9 cellular contexts compared by ENCODE assay signal in the genomic region with DNA sequence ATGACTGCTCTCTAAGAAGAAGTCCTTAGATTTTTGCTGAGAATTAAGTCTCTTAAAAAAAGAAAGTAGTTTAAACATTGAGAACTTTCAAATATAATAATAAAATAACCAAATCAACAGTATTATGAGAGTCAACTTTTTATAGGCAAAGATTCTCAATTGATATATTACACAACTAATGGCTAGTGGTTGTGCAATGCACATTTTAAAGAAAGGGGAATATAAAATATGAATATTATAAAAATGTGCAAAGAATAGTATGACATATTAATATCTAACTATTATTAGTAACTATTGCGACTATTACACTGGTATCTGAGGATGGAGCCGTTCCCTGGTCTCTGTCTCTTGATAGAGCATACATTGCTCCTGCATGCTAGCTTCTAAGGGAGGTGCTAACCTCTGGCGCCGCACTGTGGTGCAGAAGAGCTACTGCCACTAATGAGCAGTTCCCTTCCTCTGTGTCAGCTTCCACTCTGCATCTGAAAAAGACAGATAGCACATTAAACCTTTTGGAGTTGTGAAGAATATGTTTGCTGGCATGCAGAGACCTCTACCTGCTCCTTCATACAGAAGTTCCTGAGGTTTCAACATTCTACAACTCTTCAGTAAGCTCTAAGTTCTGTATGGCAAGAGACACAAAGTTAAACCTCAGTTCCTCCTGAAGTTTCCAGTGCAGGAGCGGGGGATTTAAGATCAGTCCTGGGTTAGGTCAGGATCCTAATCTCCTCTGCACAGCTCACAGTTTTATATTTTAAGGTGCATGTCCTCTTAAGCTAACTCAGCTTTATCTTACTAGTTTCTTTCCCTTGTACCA. TPM values are rescaled to one million over a fixed set of nuclear protein-coding genes. Genes with fewer than 3 reads are reported as not detected.
DNase-seq lines count a peak whose midpoint lies in the region; ATAC-seq, FAIRE-seq and TF ChIP-seq lines count a peak whose summit lies in the region.
"Had no signal": no experiment of that assay in that cellular context is flagged by ENCODE, and none has a peak within 500 bp of the region (broad histone marks: within the 10 kb centered on the region; RNA-seq: fewer than 3 reads in every experiment).

No MANE protein-coding gene starts in this region.

- no peaks in the 10 kb centered on the region for H3K9me3 ChIP-seq in pancreas

- CTCF ChIA-PET in Calu3 (lab: Charles Lee), result interaction anchor here (0.6 to 2.0 kb wide), 12 partner anchors 11 to 173 kb away, joined by 3 to 32 read pairs (median 4); a partner anchor contains a TSS
- CTCF ChIA-PET in activated CD8-positive, alpha-beta memory T cell treated with anti-CD3 and anti-CD28 coated beads, Interleukin-2, amount 10 ng/mL, durations not matched to agents 7 days and 5 days (lab: Charles Lee), result interaction anchor here (0.9 to 2.5 kb wide), 10 partner anchors 10 to 382 kb away, joined by 3 to 20 read pairs (median 4); a partner anchor contains a TSS

- intact Hi-C loops in Calu3 (cut with micrococcal nuclease; ENCODE audit: unreplicated experiment), result loop anchor here (1.0 kb wide), 1 partner anchor 143 kb away; a partner anchor contains a TSS
- intact Hi-C loops in pancreas (cut with DNase I), result no loop called here

- WGBS in pancreas, 2 donors, result 16 to 19% methylated on average over 5 of the region's 5 CpGs

- H3K27ac Mint-ChIP-seq in Calu3 (ENCODE audit: unreplicated experiment), result no peak overlapping the region
- no peak overlapping the region for H3K27ac Mint-ChIP-seq in activated CD8-positive, alpha-beta memory T cell treated with anti-CD3 and anti-CD28 coated beads, Interleukin-2, amount 10 ng/mL, durations not matched to agents 7 days and 5 days
- H3K27ac Mint-ChIP-seq: stimulated activated naive CD8-positive, alpha-beta T cell treated with anti-CD3 and anti-CD28 coated beads, Interleukin-15, Interleukin-2, amounts not matched to agents 100 ng/mL and 50 ng/mL, for 24 hours had no signal

- H3K27me3 ChIP-seq in foreskin keratinocyte (peaks cover 51% of the 10 kb centered on the region), pancreas (peaks cover 0 to 20% (median 0%) of the 10 kb centered on the region in 4 donors)

- H3K9me3 Mint-ChIP-seq in Calu3 (ENCODE audit: low read depth, unreplicated experiment), result no peaks in the 10 kb centered on the region
- no peaks in the 10 kb centered on the region for H3K9me3 Mint-ChIP-seq in activated CD8-positive, alpha-beta memory T cell treated with anti-CD3 and anti-CD28 coated beads, Interleukin-2, amount 10 ng/mL, durations not matched to agents 7 days and 5 days (ENCODE audit: low read depth)
- H3K9me3 Mint-ChIP-seq: stimulated activated naive CD8-positive, alpha-beta T cell treated with anti-CD3 and anti-CD28 coated beads, Interleukin-15, Interleukin-2, amounts not matched to agents 100 ng/mL and 50 ng/mL, for 24 hours had no signal

- H3K36me3 ChIP-seq in pancreas, result no peaks in the 10 kb centered on the region

- H3K27ac ChIP-seq in foreskin keratinocyte (no peak overlapping the region), pancreas (no peak overlapping the region)

- BruUV-seq in Calu3 (replicated peaks; lab: Mats Ljungman, UMichigan), result no TSS peak

- peak; percentile 55 for DNase-seq in Calu3
- peak; percentile 49 for DNase-seq in GM19238 (ENCODE audit: insufficient read length, low spot score)
- peak; percentile 61 for DNase-seq in NCI-H748 (lab: John Stamatoyannopoulos, UW; ENCODE audit: unreplicated experiment)
- peak; percentile 63 for DNase-seq in activated CD8-positive, alpha-beta memory T cell treated with anti-CD3 and anti-CD28 coated beads, Interleukin-2, amount 10 ng/mL, durations not matched to agents 7 days and 5 days
- DNase-seq in foreskin keratinocyte, result peak in 1 of 2 donors; percentile 46
- peak in 5 of 6 donors; percentile 27 to 76 (median 51) for DNase-seq in pancreas
- DNase-seq in central memory CD4-positive, alpha-beta T cell, result no peak

- TF ChIP-seq CTCF in Calu3 (IDR thresholded peaks at IDR 0.05; ENCODE audit: unreplicated experiment), result peak; percentile 85
- TF ChIP-seq CTCF in foreskin keratinocyte (conservative IDR thresholded peaks at IDR 0.05), result peak; percentile 94
- peak; percentile 30 to 66 (median 58) for TF ChIP-seq CTCF in pancreas (IDR thresholded peaks at IDR 0.05)

- no peaks in the 10 kb centered on the region for H3K4me1 Mint-ChIP-seq in Calu3 (ENCODE audit: low read depth, unreplicated experiment)
- H3K4me1 Mint-ChIP-seq in activated CD8-positive, alpha-beta memory T cell treated with anti-CD3 and anti-CD28 coated beads, Interleukin-2, amount 10 ng/mL, durations not matched to agents 7 days and 5 days, result peaks cover 11% of the 10 kb centered on the region

- H3K4me3 Mint-ChIP-seq in Calu3 (ENCODE audit: low read depth, unreplicated experiment), result no peak overlapping the region
- no peak overlapping the region for H3K4me3 Mint-ChIP-seq in activated CD8-positive, alpha-beta memory T cell treated with anti-CD3 and anti-CD28 coated beads, Interleukin-2, amount 10 ng/mL, durations not matched to agents 7 days and 5 days
- H3K4me3 Mint-ChIP-seq: stimulated activated naive CD8-positive, alpha-beta T cell treated with anti-CD3 and anti-CD28 coated beads, Interleukin-15, Interleukin-2, amounts not matched to agents 100 ng/mL and 50 ng/mL, for 24 hours had no signal

- ATAC-seq in HG03280 (IDR thresholded peaks at IDR 0.05; ENCODE audit: unreplicated experiment) (peak; percentile 81), foreskin keratinocyte (peak; percentile 83), pancreas (peak in 3 of 4 donors; percentile 80 to 88 (median 84))
- ATAC-seq in activated CD8-positive, alpha-beta memory T cell treated with anti-CD3 and anti-CD28 coated beads, Interleukin-2, amount 10 ng/mL, durations not matched to agents 7 days and 5 days, result peak; percentile 79

- H3K4me1 ChIP-seq in foreskin keratinocyte (no peaks in the 10 kb centered on the region), pancreas (peaks cover 0 to 8% (median 6%) of the 10 kb centered on the region in 3 donors)

- H3K36me3 Mint-ChIP-seq in Calu3 (ENCODE audit: insufficient read depth, unreplicated experiment), result peaks cover 21% of the 10 kb centered on the region
- no peaks in the 10 kb centered on the region for H3K36me3 Mint-ChIP-seq in activated CD8-positive, alpha-beta memory T cell treated with anti-CD3 and anti-CD28 coated beads, Interleukin-2, amount 10 ng/mL, durations not matched to agents 7 days and 5 days

- no peaks in the 10 kb centered on the region for H3K27me3 Mint-ChIP-seq in Calu3 (ENCODE audit: unreplicated experiment)
- peaks cover 58% of the 10 kb centered on the region for H3K27me3 Mint-ChIP-seq in activated CD8-positive, alpha-beta memory T cell treated with anti-CD3 and anti-CD28 coated beads, Interleukin-2, amount 10 ng/mL, durations not matched to agents 7 days and 5 days

- FAIRE-seq in pancreas (lab: Jason Lieb, UNC), result no peak

- no peak overlapping the region for H3K4me3 ChIP-seq in pancreas

RNA-seq across cellular contexts. Expression of a gene that starts 3.5 kb away (rescaled TPM):
- total RNA-seq in Calu3 (2022), result 5.7 and 5.9 TPM in 2 replicates
- not detected for total RNA-seq in activated CD8-positive, alpha-beta memory T cell treated with anti-CD3 and anti-CD28 coated beads, Interleukin-2, amount 10 ng/mL, durations not matched to agents 7 days and 5 days
- total RNA-seq in foreskin keratinocyte, result 0.32 and 0.78 TPM in 2 replicates
- polyA plus RNA-seq in foreskin keratinocyte, result 0.02 and 0.17 TPM in 2 replicates
- total RNA-seq in pancreas, result under 1 TPM in 3 of 6 donors, not detected in 3; 0.03 to 0.22 (median 0.09) TPM
- under 1 TPM in 1 of 2 donors, not detected in 1; 0.02 TPM for polyA plus RNA-seq in pancreas
